Comparison of ENCODE assay signal across 12 cellular contexts in the genomic region with DNA sequence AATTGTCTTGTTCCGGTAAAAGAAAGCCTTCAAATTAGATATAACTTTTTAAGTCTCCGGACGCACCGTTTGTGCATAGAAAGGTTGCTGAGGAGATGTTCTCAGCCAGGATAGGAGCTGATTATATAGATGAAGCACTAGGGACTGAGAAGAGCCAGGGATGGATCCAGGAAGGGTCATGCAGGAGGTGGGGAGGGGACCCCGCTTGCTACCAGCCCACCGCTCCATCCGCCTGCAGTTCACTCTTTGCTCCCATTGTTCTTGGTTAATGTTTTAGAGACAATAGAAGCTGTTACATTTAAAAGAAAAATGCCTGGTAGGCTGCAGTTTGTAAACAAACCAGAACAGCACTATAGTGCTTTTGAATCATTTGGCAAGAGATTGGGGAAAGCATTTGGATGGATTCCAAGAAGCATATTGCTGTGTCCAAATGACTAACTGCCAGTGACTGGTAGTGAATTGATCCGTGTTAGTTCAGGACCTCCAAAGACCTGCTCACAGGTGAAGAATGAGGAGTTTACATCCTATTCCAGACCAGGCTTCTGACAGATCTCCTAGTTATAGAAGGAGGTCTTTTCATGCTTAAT.
A peak's percentile ranks its signal among the peaks of the same experiment; 100 is the strongest.
DNase-seq lines count a peak whose midpoint lies in the region; ATAC-seq, FAIRE-seq and TF ChIP-seq lines count a peak whose summit lies in the region.
"Had no signal": no experiment of that assay in that cellular context is flagged by ENCODE, and none has a peak within 500 bp of the region (broad histone marks: within the 10 kb centered on the region; RNA-seq: fewer than 3 reads in every experiment).

No MANE protein-coding gene starts in this region.

- 10% methylated on average over 8 of the region's 8 CpGs for WGBS in K562 (ENCODE audit: insufficient coverage, low coverage, missing lambda C conversion rate)

- no peaks in the 10 kb centered on the region for H3K36me3 ChIP-seq in K562 (ENCODE audit: control insufficient read depth, insufficient read depth, low read length)

- H3K27ac ChIP-seq in K562 (ENCODE audit: extremely low read depth, low read depth, low read length), result no peak overlapping the region

- H3K9me3 ChIP-seq in K562 (replicated peaks; ENCODE audit: control insufficient read depth, insufficient read depth, low read depth, low read length), result no peaks in the 10 kb centered on the region

- no peaks in the 10 kb centered on the region for H3K79me2 ChIP-seq in K562 (ENCODE audit: control insufficient read depth, insufficient read depth, low read length)

- H3K4me3 ChIP-seq in K562, result no peak overlapping the region

- no peak for TF ChIP-seq CTCF in K562 (IDR thresholded peaks at IDR 0.05 in 2 of 3, conservative IDR thresholded peaks at IDR 0.05 in 1 of 3; ENCODE audit: insufficient read depth in 2 of 3, low read depth in 1 of 3, low read length in 3 of 3)

- no peak overlapping the region for H2AFZ ChIP-seq in K562 (ENCODE audit: low read depth, low read length)

- TF ChIP-seq EP300 in K562 (IDR thresholded peaks at IDR 0.05; ENCODE audit: low read length), result no peak

- H3K9ac ChIP-seq in K562 (ENCODE audit: insufficient read depth in 1 of 2, low read depth in 2 of 2, low read length in 2 of 2), result no peak overlapping the region

- no peak for TF ChIP-seq POLR2A in K562 (conservative IDR thresholded peaks at IDR 0.05)

- H3K4me2 ChIP-seq in K562 (ENCODE audit: insufficient read depth, low read length), result no peak overlapping the region

- no peaks in the 10 kb centered on the region for H3K27me3 Mint-ChIP-seq in effector memory CD8-positive, alpha-beta T cell
- H3K27me3 Mint-ChIP-seq in activated CD4-positive, alpha-beta T cell treated with anti-CD3 and anti-CD28 coated beads for 36 hours, result no peaks in the 10 kb centered on the region
- H3K27me3 Mint-ChIP-seq: activated CD8-positive, alpha-beta memory T cell treated with anti-CD3 and anti-CD28 coated beads, Interleukin-2, amount 10 ng/mL, durations not matched to agents 7 days and 5 days had no signal

- peaks cover 0 to 18% of the 10 kb centered on the region in 2 experiments; a peak in 2 of 5 replicates for H3K27me3 ChIP-seq in K562 (ENCODE audit: control insufficient read depth in 2 of 2, insufficient read depth in 2 of 2, low read length in 2 of 2)

- no peaks in the 10 kb centered on the region for H3K4me1 ChIP-seq in K562 (replicated peaks in 1 of 2; ENCODE audit: control insufficient read depth in 2 of 2, insufficient read depth in 2 of 2, low read length in 2 of 2)

- CTCF ChIA-PET in K562 (lab: Yijun Ruan, JAX; ENCODE audit: low intra/inter-chr PET ratio), result no interaction called here
- CTCF ChIA-PET in activated CD4-positive, alpha-beta T cell treated with anti-CD3 and anti-CD28 coated beads for 36 hours (lab: Charles Lee), result no interaction called here

- no peak for ATAC-seq in K562
- no peak for ATAC-seq in effector memory CD8-positive, alpha-beta T cell (replicated peaks)
- no peak for ATAC-seq in activated CD4-positive, alpha-beta T cell treated with anti-CD3 and anti-CD28 coated beads for 36 hours
- ATAC-seq: activated CD8-positive, alpha-beta memory T cell treated with anti-CD3 and anti-CD28 coated beads, Interleukin-2, amount 10 ng/mL, durations not matched to agents 7 days and 5 days had no signal

- FAIRE-seq in K562 (lab: Jason Lieb, UNC), result no peak

- H3K9me3 Mint-ChIP-seq in effector memory CD8-positive, alpha-beta T cell, result peaks cover 20 to 31% of the 10 kb centered on the region in 2 donors
- H3K9me3 Mint-ChIP-seq in activated CD4-positive, alpha-beta T cell treated with anti-CD3 and anti-CD28 coated beads for 36 hours (ENCODE audit: low read depth), result peaks cover 26% of the 10 kb centered on the region

- POLR2A ChIA-PET in K562 (lab: Yijun Ruan, JAX), result interaction anchor here (1.0 kb wide), 1 partner anchor 17 kb away, joined by 4 read pairs; no protein-coding TSS in a partner anchor
- POLR2A ChIA-PET in activated CD4-positive, alpha-beta T cell treated with anti-CD3 and anti-CD28 coated beads for 36 hours (lab: Charles Lee), result no interaction called here

- TF ChIP-seq RAD21 in K562 (CRISPR knock-in tag; conservative IDR thresholded peaks at IDR 0.05 in 1 of 2, IDR thresholded peaks at IDR 0.05 in 1 of 2), result no peak

- intact Hi-C loops in K562 (cut with micrococcal nuclease), result no loop called here
- intact Hi-C loops in activated CD4-positive, alpha-beta T cell treated with anti-CD3 and anti-CD28 coated beads for 36 hours (cut with DNase I, micrococcal nuclease), result no loop called here

- no peaks in the 10 kb centered on the region for H3K9me1 ChIP-seq in K562 (ENCODE audit: control insufficient read depth, insufficient read depth, low read length)

- BruUV-seq in K562 (replicated peaks; lab: Mats Ljungman, UMichigan), result no TSS peak

- H3K4me1 Mint-ChIP-seq in effector memory CD8-positive, alpha-beta T cell (ENCODE audit: low read depth in 2 of 2), result no peaks in the 10 kb centered on the region
- H3K4me1 Mint-ChIP-seq in activated CD4-positive, alpha-beta T cell treated with anti-CD3 and anti-CD28 coated beads for 36 hours, result no peaks in the 10 kb centered on the region
- H3K4me1 Mint-ChIP-seq: activated CD8-positive, alpha-beta memory T cell treated with anti-CD3 and anti-CD28 coated beads, Interleukin-2, amount 10 ng/mL, durations not matched to agents 7 days and 5 days had no signal

- no peak overlapping the region for H3K27ac Mint-ChIP-seq in effector memory CD8-positive, alpha-beta T cell
- H3K27ac Mint-ChIP-seq in activated CD4-positive, alpha-beta T cell treated with anti-CD3 and anti-CD28 coated beads for 36 hours, result no peak overlapping the region
- H3K27ac Mint-ChIP-seq: activated CD8-positive, alpha-beta memory T cell treated with anti-CD3 and anti-CD28 coated beads, Interleukin-2, amount 10 ng/mL, durations not matched to agents 7 days and 5 days; activated naive CD4-positive, alpha-beta T cell treated with anti-CD3 and anti-CD28 coated beads for 36 hours had no signal

- no peaks in the 10 kb centered on the region for H3K36me3 Mint-ChIP-seq in effector memory CD8-positive, alpha-beta T cell (ENCODE audit: insufficient read depth)
- H3K36me3 Mint-ChIP-seq in activated CD4-positive, alpha-beta T cell treated with anti-CD3 and anti-CD28 coated beads for 36 hours (ENCODE audit: low read depth), result no peaks in the 10 kb centered on the region
- H3K36me3 Mint-ChIP-seq: activated CD8-positive, alpha-beta memory T cell treated with anti-CD3 and anti-CD28 coated beads, Interleukin-2, amount 10 ng/mL, durations not matched to agents 7 days and 5 days had no signal

- DNase-seq in NCI-H2196 (lab: John Stamatoyannopoulos, UW; ENCODE audit: unreplicated experiment) (peak; percentile 7), NCI-H2196 treated with DMSO at 0.1 percent for 48 hours (lab: John Stamatoyannopoulos, UW; ENCODE audit: unreplicated experiment) (no peak), NCI-H2107 treated with DMSO at 0.1 percent for 48 hours (lab: John Stamatoyannopoulos, UW; ENCODE audit: unreplicated experiment) (peak; percentile 47), K562 (ENCODE audit: extremely low read depth in 1 of 4, low spot score in 3 of 4) (no peak), renal cortical epithelial cell (ENCODE audit: low read depth) (peak; percentile 51)
- DNase-seq in effector memory CD8-positive, alpha-beta T cell, result no peak
- DNase-seq in activated naive CD4-positive, alpha-beta T cell treated with anti-CD3 and anti-CD28 coated beads, Interleukin-2, amount 50 U/mL, for 16 hours, result no peak
- no peak for DNase-seq in activated CD4-positive, alpha-beta T cell treated with anti-CD3 and anti-CD28 coated beads for 36 hours
- DNase-seq: activated CD8-positive, alpha-beta memory T cell treated with anti-CD3 and anti-CD28 coated beads, Interleukin-2, amount 10 ng/mL, durations not matched to agents 7 days and 5 days; activated naive CD4-positive, alpha-beta T cell treated with anti-CD3 and anti-CD28 coated beads for 36 hours; NK-92 treated with Interleukin-12 subunit alpha and Interleukin-12 subunit beta, amount 100 ng/mL, for 24 hours; stimulated activated CD4-positive, alpha-beta T cell treated with anti-CD3 and anti-CD28 coated beads, Interleukin-15, amount 100 ng/mL, for 24 hours had no signal

- no peak overlapping the region for H3K4me3 Mint-ChIP-seq in effector memory CD8-positive, alpha-beta T cell
- H3K4me3 Mint-ChIP-seq in activated CD4-positive, alpha-beta T cell treated with anti-CD3 and anti-CD28 coated beads for 36 hours, result no peak overlapping the region
- H3K4me3 Mint-ChIP-seq: activated CD8-positive, alpha-beta memory T cell treated with anti-CD3 and anti-CD28 coated beads, Interleukin-2, amount 10 ng/mL, durations not matched to agents 7 days and 5 days; activated naive CD4-positive, alpha-beta T cell treated with anti-CD3 and anti-CD28 coated beads for 36 hours had no signal

- H4K20me1 ChIP-seq in K562 (replicated peaks; ENCODE audit: control insufficient read depth, insufficient read depth, low read length), result no peaks in the 10 kb centered on the region

- in situ Hi-C loops in K562 (cut with MboI), result no loop called here

TF ChIP-seq in K562, 482 proteins besides CTCF, POLR2A, EP300 and RAD21:
- TF ChIP-seq XRCC3 (IDR thresholded peaks at IDR 0.05) (no peak), TFAM (CRISPR knock-in tag; conservative IDR thresholded peaks at IDR 0.05) (no peak), NFIC (IDR thresholded peaks at IDR 0.05) (peak; percentile 36; the same call in 1 of the 2 replicates), FOS (IDR thresholded peaks at IDR 0.05; ENCODE audit: extremely low read depth, insufficient read length) (no peak)
TF ChIP-seq in K562: peak in this region for 1.

Comparison
In these comparisons a context has a peak if more than half of its experiments do, and no peak if none do; other contexts are left out.
1. DNase-seq: peak in NCI-H2196 (single experiment), NCI-H2107 treated with DMSO at 0.1 percent for 48 hours (single experiment) and renal cortical epithelial cell (single experiment); none in NCI-H2196 treated with DMSO at 0.1 percent for 48 hours (single experiment), K562 (0 of 4), effector memory CD8-positive, alpha-beta T cell (0 of 3), activated naive CD4-positive, alpha-beta T cell treated with anti-CD3 and anti-CD28 coated beads, Interleukin-2, amount 50 U/mL, for 16 hours (single experiment) and activated CD4-positive, alpha-beta T cell treated with anti-CD3 and anti-CD28 coated beads for 36 hours (single experiment).